Comparison of ENCODE assay signal across 8 cellular contexts in genomic region chr16:55508271-55508921, GRCh38. TPM values are rescaled to one million over a fixed set of nuclear protein-coding genes. Genes with fewer than 3 reads are reported as not detected.
DNase-seq lines count a peak whose midpoint lies in the region; ATAC-seq lines count a peak whose summit lies in the region.

No MANE protein-coding gene starts in this region.

- no peaks in the 10 kb centered on the region for H3K27me3 ChIP-seq in mucosa of rectum (ENCODE audit: control insufficient read depth in 2 of 2, insufficient read depth in 2 of 2, low read length in 2 of 2)

- no peaks in the 10 kb centered on the region for H3K9me3 ChIP-seq in mucosa of rectum (ENCODE audit: control insufficient read depth in 2 of 2, low read length in 2 of 2)

- no peak overlapping the region for H3K9ac ChIP-seq in mucosa of rectum (ENCODE audit: low read depth in 1 of 2, low read length in 2 of 2)

- H3K36me3 ChIP-seq in mucosa of rectum (ENCODE audit: control insufficient read depth in 2 of 2, insufficient read depth in 2 of 2, low read length in 2 of 2) = no peaks in the 10 kb centered on the region

- peaks cover 3 to 12% of the 10 kb centered on the region in 2 donors for H3K4me1 ChIP-seq in mucosa of rectum (ENCODE audit: control insufficient read depth in 2 of 2, insufficient read depth in 2 of 2, low read length in 2 of 2)

- H3K4me3 ChIP-seq in mucosa of rectum (ENCODE audit: low read length in 2 of 2) = peak overlapping the region; percentile 72 to 78

- H3K27ac ChIP-seq in caudate nucleus (ENCODE audit: low read depth, low read length) = peak overlapping the region; percentile 24
- peak overlapping the region; percentile 43 to 72 for H3K27ac ChIP-seq in mucosa of rectum (ENCODE audit: low read depth in 2 of 2, low read length in 2 of 2)

- intact Hi-C loops in Right ventricle myocardium inferior (cut with DNase I) (no loop called here), cardiac septum (cut with DNase I) (no loop called here)

- DNase-seq in Right ventricle myocardium inferior (ENCODE audit: missing footprints) = no peak
- DNase-seq in cardiac septum (ENCODE audit: low spot score) = no peak
- no peak for DNase-seq in caudate nucleus (lab: John Stamatoyannopoulos, UW)
- no peak for DNase-seq in activated effector memory CD4-positive, alpha-beta T cell treated with Interleukin-2 at 50 U/mL for 16 hours
- DNase-seq in NCI-H187 treated with DMSO at 0.1 percent for 48 hours (lab: John Stamatoyannopoulos, UW) = no peak
- no peak for DNase-seq in NCI-H524 treated with DMSO at 0.1 percent for 48 hours (lab: John Stamatoyannopoulos, UW)

- peak; percentile 43 for ATAC-seq in Right ventricle myocardium inferior
- ATAC-seq in HG03139 (IDR thresholded peaks at IDR 0.05; ENCODE audit: unreplicated experiment) = no peak

RNA-seq across cellular contexts. Expression of gene LPCAT2, which starts 0.5 kb away (rescaled TPM):
- total RNA-seq in Right ventricle myocardium inferior (8.6 TPM), cardiac septum (8.5 TPM)

RNA-seq across cellular contexts. Expression of gene MMP2, which starts 29.4 kb away (rescaled TPM):
- 135 TPM for total RNA-seq in Right ventricle myocardium inferior
- total RNA-seq in cardiac septum = 83.8 TPM

RNA-seq across cellular contexts. Expression of gene CAPNS2, which starts 58.1 kb away (rescaled TPM):
- total RNA-seq in Right ventricle myocardium inferior = not detected
- total RNA-seq in cardiac septum = 0.57 TPM
